ENCODE assay signal across 33 cellular contexts in the genomic region with DNA sequence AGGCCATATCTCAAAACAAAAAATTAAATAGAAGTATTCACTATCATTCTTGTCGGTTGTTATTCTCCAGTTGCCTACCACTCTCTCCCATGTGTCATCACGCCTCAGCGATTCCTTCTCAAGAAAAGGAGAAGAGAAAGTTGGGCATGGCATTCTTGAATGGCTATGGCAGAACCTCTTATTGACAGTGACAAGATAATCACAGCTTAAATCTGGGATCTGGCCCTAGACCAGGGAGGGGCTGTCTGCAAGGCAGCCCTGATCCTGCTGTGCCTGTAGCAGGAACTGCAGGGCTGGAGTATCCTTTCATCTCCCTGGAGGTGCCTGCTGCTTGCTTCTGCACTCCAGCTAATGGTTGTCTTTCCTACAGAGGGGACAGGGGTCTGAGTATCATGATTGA. TPM values are rescaled to one million over a fixed set of nuclear protein-coding genes. Genes with fewer than 3 reads are reported as not detected.
DNase-seq lines count a peak whose midpoint lies in the region; ATAC-seq, FAIRE-seq and TF ChIP-seq lines count a peak whose summit lies in the region.
"Had no signal": no experiment of that assay in that cellular context is flagged by ENCODE, and none has a peak within 500 bp of the region (broad histone marks: within the 10 kb centered on the region; RNA-seq: fewer than 3 reads in every experiment).

No MANE protein-coding gene starts in this region.

- H3K36me3 ChIP-seq in WERI-Rb-1, result no peaks in the 10 kb centered on the region
- H3K36me3 ChIP-seq: cardiac muscle cell, neural progenitor cell, right atrium auricular region, SJSA1 had no signal

- CTCF ChIA-PET in A549 (lab: Yijun Ruan, JAX), result interaction anchor here (1.0 to 13.7 kb wide), 4 partner anchors 12 to 36 kb away, joined by 3 to 127 read pairs (median 4); a partner anchor contains a TSS

- H3K27ac Mint-ChIP-seq in endothelial cell (ENCODE audit: unreplicated experiment), result no peak overlapping the region
- H3K27ac Mint-ChIP-seq: activated naive CD8-positive, alpha-beta T cell; neural progenitor cell had no signal

- H3K9me3 Mint-ChIP-seq in endothelial cell (ENCODE audit: unreplicated experiment), result no peaks in the 10 kb centered on the region

- no peak for FAIRE-seq in A549 (lab: Jason Lieb, UNC)
- peak; percentile 75 for FAIRE-seq in GM12892 (lab: Jason Lieb, UNC)
- FAIRE-seq: A204.1, G401.6 had no signal

- no peak overlapping the region for H3K4me3 Mint-ChIP-seq in endothelial cell (ENCODE audit: unreplicated experiment)
- H3K4me3 Mint-ChIP-seq: activated naive CD8-positive, alpha-beta T cell; neural progenitor cell had no signal

- WGBS in A549 (ENCODE audit: missing lambda C conversion rate), result 75% methylated on average over 3 of the region's 3 CpGs

- H3K27ac ChIP-seq in A549, result no peak overlapping the region
- no peak overlapping the region for H3K27ac ChIP-seq in WERI-Rb-1
- H3K27ac ChIP-seq: cardiac muscle cell, coronary artery, neural progenitor cell, parathyroid adenoma, right atrium auricular region, SJSA1 had no signal

- ATAC-seq in A549, result peak; percentile 37 to 56; a peak in 2 of 6 replicates
- ATAC-seq: esophagus mucosa, left cardiac atrium, Panc1 had no signal

- POLR2A ChIA-PET in A549 (lab: Yijun Ruan, JAX), result interaction anchor here (0.9 kb wide), 1 partner anchor 383 kb away, joined by 3 read pairs; a partner anchor contains a TSS

- TF ChIP-seq CTCF in A549 (IDR thresholded peaks at IDR 0.05) (no peak), WERI-Rb-1 (IDR thresholded peaks at IDR 0.05; ENCODE audit: low read depth, low read length) (no peak), endothelial cell (IDR thresholded peaks at IDR 0.05; ENCODE audit: unreplicated experiment) (no peak), GM10266 (IDR thresholded peaks at IDR 0.05; ENCODE audit: control insufficient read depth, insufficient read depth, low read depth, missing control alignments) (no peak)

- H3K9me3 ChIP-seq in A549 (no peaks in the 10 kb centered on the region), WERI-Rb-1 (ENCODE audit: severe bottlenecking) (no peaks in the 10 kb centered on the region)
- H3K9me3 ChIP-seq: right atrium auricular region, SJSA1 had no signal

- H3K4me2 ChIP-seq in A549, result no peak overlapping the region
- H3K4me2 ChIP-seq: neural progenitor cell had no signal

- no peaks in the 10 kb centered on the region for H3K36me3 Mint-ChIP-seq in endothelial cell (ENCODE audit: low read depth, unreplicated experiment)
- H3K36me3 Mint-ChIP-seq: activated naive CD8-positive, alpha-beta T cell; neural progenitor cell had no signal

- TF ChIP-seq RAD21 in A549 (conservative IDR thresholded peaks at IDR 0.05 in 1 of 2, IDR thresholded peaks at IDR 0.05 in 1 of 2), result no peak

- H3K4me1 ChIP-seq in A549, result peaks cover 13% of the 10 kb centered on the region

- no peaks in the 10 kb centered on the region for H3K27me3 ChIP-seq in WERI-Rb-1 (ENCODE audit: insufficient read depth, low read depth, severe bottlenecking)
- H3K27me3 ChIP-seq: cardiac muscle cell, neural progenitor cell, right atrium auricular region, SJSA1 had no signal

- no peaks in the 10 kb centered on the region for H3K27me3 Mint-ChIP-seq in endothelial cell (ENCODE audit: unreplicated experiment)

- DNase-seq in A549 (ENCODE audit: low read depth in 1 of 2, low spot score in 1 of 2) (no peak), GM12892 (ENCODE audit: insufficient read length) (no peak), NCI-H82 (lab: John Stamatoyannopoulos, UW) (peak; percentile 75), WERI-Rb-1 (peak; percentile 43), NCI-H1930 (lab: John Stamatoyannopoulos, UW) (no peak), COLO668 (lab: John Stamatoyannopoulos, UW; ENCODE audit: unreplicated experiment) (no peak), endothelial cell (ENCODE audit: low spot score) (no peak), GM10266 (ENCODE audit: extremely low spot score) (no peak)
- DNase-seq: activated effector memory CD4-positive, alpha-beta T cell treated with Interleukin-2 at 50 U/mL for 16 hours; activated T-cell treated with anti-CD3 and anti-CD28 coated beads for 4 hours; AML-193; aorta; foreskin fibroblast; GOT3; left cardiac atrium; mammary epithelial cell; NCI-H1417 treated with DMSO at 0.1 percent for 48 hours; NCI-H2081 treated with DMSO at 0.1 percent for 48 hours; NCI-H345; stimulated activated CD4-positive, alpha-beta T cell treated with anti-CD3 and anti-CD28 coated beads, Interleukin-2, amount 100 ng/mL, for 24 hours; T-helper 1 cell; trophoblast cell had no signal

- no peak for TF ChIP-seq EP300 in A549 (IDR thresholded peaks at IDR 0.05)

- TF ChIP-seq POLR2A in A549 (IDR thresholded peaks at IDR 0.05; ENCODE audit: low read length), result no peak
- no peak for TF ChIP-seq POLR2A in GM12892 (IDR thresholded peaks at IDR 0.05; ENCODE audit: low read depth, low read length)

- H3K4me3 ChIP-seq in A549 (no peak overlapping the region), WERI-Rb-1 (ENCODE audit: low read depth, low read length) (no peak overlapping the region)
- H3K4me3 ChIP-seq: cardiac muscle cell, coronary artery, neural progenitor cell, right atrium auricular region, SJSA1 had no signal

- no peaks in the 10 kb centered on the region for H3K4me1 Mint-ChIP-seq in endothelial cell (ENCODE audit: unreplicated experiment)

TF ChIP-seq in A549, 52 proteins besides CTCF, POLR2A, EP300 and RAD21 (continues in another document):
- TF ChIP-seq JUN (IDR thresholded peaks at IDR 0.05) (no peak), CBX8 (IDR thresholded peaks at IDR 0.05) (no peak), ZNF302 (CRISPR knock-in tag; IDR thresholded peaks at IDR 0.05) (no peak), NFE2L2 (conservative IDR thresholded peaks at IDR 0.05; ENCODE audit: low read length) (no peak), FOSL2 (IDR thresholded peaks at IDR 0.05) (no peak), FOSL2 (CRISPR knock-in tag; IDR thresholded peaks at IDR 0.05) (no peak), ESRRA (IDR thresholded peaks at IDR 0.05; ENCODE audit: borderline replicate concordance, low read length) (no peak), TFCP2L1 (CRISPR knock-in tag; IDR thresholded peaks at IDR 0.05) (no peak), GATA3 (IDR thresholded peaks at IDR 0.05; ENCODE audit: borderline replicate concordance) (no peak), NPAS2 (CRISPR knock-in tag; IDR thresholded peaks at IDR 0.05; ENCODE audit: borderline replicate concordance) (no peak), HOXB13 (CRISPR knock-in tag; IDR thresholded peaks at IDR 0.05; ENCODE audit: low read depth) (no peak), RARB (CRISPR knock-in tag; IDR thresholded peaks at IDR 0.05) (no peak), MAFK (IDR thresholded peaks at IDR 0.05; ENCODE audit: partially characterized antibody) (no peak), RNF2 (IDR thresholded peaks at IDR 0.05; ENCODE audit: borderline replicate concordance, low read depth) (no peak)
- TF ChIP-seq, protein P1, sequence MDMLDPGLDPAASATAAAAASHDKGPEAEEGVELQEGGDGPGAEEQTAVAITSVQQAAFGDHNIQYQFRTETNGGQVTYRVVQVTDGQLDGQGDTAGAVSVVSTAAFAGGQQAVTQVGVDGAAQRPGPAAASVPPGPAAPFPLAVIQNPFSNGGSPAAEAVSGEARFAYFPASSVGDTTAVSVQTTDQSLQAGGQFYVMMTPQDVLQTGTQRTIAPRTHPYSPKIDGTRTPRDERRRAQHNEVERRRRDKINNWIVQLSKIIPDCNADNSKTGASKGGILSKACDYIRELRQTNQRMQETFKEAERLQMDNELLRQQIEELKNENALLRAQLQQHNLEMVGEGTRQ (IDR thresholded peaks at IDR 0.05), result no peak
- TF ChIP-seq, protein P2, sequence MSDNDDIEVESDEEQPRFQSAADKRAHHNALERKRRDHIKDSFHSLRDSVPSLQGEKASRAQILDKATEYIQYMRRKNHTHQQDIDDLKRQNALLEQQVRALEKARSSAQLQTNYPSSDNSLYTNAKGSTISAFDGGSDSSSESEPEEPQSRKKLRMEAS (IDR thresholded peaks at IDR 0.05), result no peak

RNA-seq across cellular contexts. Expression of a gene that starts 12.8 kb away (rescaled TPM):
- polyA plus RNA-seq in A549 (2011; rRNA removed) (89.1 and 140 TPM in 2 replicates), A549 (2017; fragmentation: RNase III; extraction: RNeasy Plus Mini Kit Qiagen cat#74134 plus additional on column Dnase treatment) (117 to 126 TPM (median 121 TPM) in 3 replicates)
- 24.6 and 26.9 TPM in 2 replicates for polyA plus RNA-seq in A549 (2012; cell fraction: cytosol; rRNA removed)
- 9.4 and 18.5 TPM in 2 replicates for polyA plus RNA-seq in A549 (2012; cell fraction: nucleus; rRNA removed)
- 107 and 115 TPM in 2 replicates for polyA minus RNA-seq in A549 (2011; rRNA and poly(A)+ RNA removed)
- polyA plus RNA-seq in GM12892 (2012; ENCODE audit: missing spikeins), result 48.5 TPM
- total RNA-seq in endothelial cell (ENCODE audit: unreplicated experiment), result 124 TPM

RNA-seq across cellular contexts. Expression of a gene that starts 33.7 kb away (rescaled TPM):
- polyA plus RNA-seq in A549 (2011; rRNA removed) (0.17 and 0.22 TPM in 2 replicates), A549 (2017; fragmentation: RNase III; extraction: RNeasy Plus Mini Kit Qiagen cat#74134 plus additional on column Dnase treatment) (0.08 to 0.16 TPM (median 0.15 TPM) in 3 replicates)
- polyA plus RNA-seq in A549 (2012; cell fraction: cytosol; rRNA removed), result 0.12 and 0.13 TPM in 2 replicates
- 0.17 TPM in 2 replicates for polyA plus RNA-seq in A549 (2012; cell fraction: nucleus; rRNA removed)
- polyA minus RNA-seq in A549 (2011; rRNA and poly(A)+ RNA removed), result 0.37 TPM in 1 of 2 replicates, not detected in the other
- polyA plus RNA-seq in GM12892 (2012; ENCODE audit: missing spikeins), result 3.1 TPM
- not detected for total RNA-seq in endothelial cell (ENCODE audit: unreplicated experiment)
- total RNA-seq: cardiac muscle cell, SJSA1 had no signal
- polyA plus RNA-seq: cardiac muscle cell had no signal

RNA-seq across cellular contexts. Expression of a gene that starts 36.1 kb away (rescaled TPM):
- 37.5 and 41.5 TPM in 2 replicates for polyA plus RNA-seq in A549 (2011; rRNA removed)
- 17.3 and 21.5 TPM in 2 replicates for polyA plus RNA-seq in A549 (2012; cell fraction: cytosol; rRNA removed)
- polyA plus RNA-seq in A549 (2012; cell fraction: nucleus; rRNA removed), result 17.9 and 18.8 TPM in 2 replicates
- 22.1 to 27.0 TPM (median 25.8 TPM) in 3 replicates for polyA plus RNA-seq in A549 (2017; fragmentation: RNase III; extraction: RNeasy Plus Mini Kit Qiagen cat#74134 plus additional on column Dnase treatment)
- polyA minus RNA-seq in A549 (2011; rRNA and poly(A)+ RNA removed), result 24.8 and 28.9 TPM in 2 replicates
- polyA plus RNA-seq in GM12892 (2012; ENCODE audit: missing spikeins), result 15.2 TPM
- total RNA-seq in endothelial cell (ENCODE audit: unreplicated experiment), result 35.0 TPM

RNA-seq across cellular contexts. Expression of a gene that starts 51.5 kb away (rescaled TPM):
- 7.0 and 7.9 TPM in 2 replicates for polyA plus RNA-seq in A549 (2011; rRNA removed)
- polyA plus RNA-seq in A549 (2012; cell fraction: cytosol; rRNA removed), result 9.7 and 14.0 TPM in 2 replicates
- polyA plus RNA-seq in A549 (2012; cell fraction: nucleus; rRNA removed), result 30.0 and 33.1 TPM in 2 replicates
- 8.4 to 9.3 TPM (median 9.1 TPM) in 3 replicates for polyA plus RNA-seq in A549 (2017; fragmentation: RNase III; extraction: RNeasy Plus Mini Kit Qiagen cat#74134 plus additional on column Dnase treatment)
- polyA minus RNA-seq in A549 (2011; rRNA and poly(A)+ RNA removed), result 4.3 and 7.4 TPM in 2 replicates
- polyA plus RNA-seq in GM12892 (2012; ENCODE audit: missing spikeins), result 5.3 TPM
- 5.6 TPM for total RNA-seq in endothelial cell (ENCODE audit: unreplicated experiment)

Comparison
In these comparisons a context has a peak if more than half of its experiments do, and no peak if none do; other contexts are left out.
1. DNase-seq: peak in NCI-H82 (single experiment) and WERI-Rb-1 (single experiment); none in A549 (0 of 2), GM12892 (single experiment), NCI-H1930 (0 of 2), COLO668 (single experiment), endothelial cell (single experiment) and GM10266 (single experiment).